1 cellular context compared by ENCODE assay signal in genomic region chr9:79609468-79610018, GRCh38.
TF ChIP-seq lines count a peak whose summit lies in the region.

No MANE protein-coding gene starts in this region.

TF ChIP-seq in IMR-90, 13 proteins besides CTCF, POLR2A, EP300 and RAD21:
- TF ChIP-seq MAZ (IDR thresholded peaks at IDR 0.05; ENCODE audit: borderline replicate concordance, low read depth, low read length) (no peak), SMC3 (IDR thresholded peaks at IDR 0.05; ENCODE audit: low read depth, low read length) (no peak), USF2 (IDR thresholded peaks at IDR 0.05; ENCODE audit: low read depth, low read length) (no peak), MXI1 (IDR thresholded peaks at IDR 0.05; ENCODE audit: borderline replicate concordance, low read depth, low read length) (no peak), ELK1 (IDR thresholded peaks at IDR 0.05; ENCODE audit: borderline replicate concordance, low read depth, low read length) (no peak), BHLHE40 (IDR thresholded peaks at IDR 0.05; ENCODE audit: low read depth, low read length) (no peak), RCOR1 (IDR thresholded peaks at IDR 0.05; ENCODE audit: insufficient replicate concordance, low read length) (no peak), RFX5 (IDR thresholded peaks at IDR 0.05; ENCODE audit: low read depth, low read length) (no peak), CEBPB (IDR thresholded peaks at IDR 0.05; ENCODE audit: low read depth, low read length) (no peak), CHD1 (IDR thresholded peaks at IDR 0.05; ENCODE audit: low read depth, low read length) (no peak), FOS (IDR thresholded peaks at IDR 0.05; ENCODE audit: low read depth, low read length) (no peak), MAFK (IDR thresholded peaks at IDR 0.05; ENCODE audit: low read depth, low read length) (no peak)
